In the genomic region with DNA sequence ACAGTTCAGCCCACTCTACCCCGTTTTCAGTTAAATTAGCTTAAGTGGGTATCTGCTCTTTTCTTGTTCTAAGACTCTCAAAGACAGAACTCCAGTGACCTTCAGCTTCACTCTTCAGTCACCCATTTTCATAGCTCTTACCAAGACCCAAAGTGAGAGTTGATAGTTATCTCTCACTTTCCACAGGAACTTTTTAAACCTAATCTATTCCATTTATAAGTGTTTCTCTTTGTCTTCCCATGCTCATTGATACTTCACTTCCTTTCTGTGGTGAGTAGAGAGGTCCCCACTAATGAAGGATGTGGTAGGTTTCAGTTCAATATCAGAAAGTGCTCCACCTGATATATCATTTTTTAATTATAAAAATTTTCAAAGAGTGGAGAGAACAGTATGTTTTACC, we compare ENCODE assay signal across 16 cellular contexts.
"Had no signal": no experiment of that assay in that cellular context is flagged by ENCODE, and none has a peak within 500 bp of the region (broad histone marks: within the 10 kb centered on the region; RNA-seq: fewer than 3 reads in every experiment).

No MANE protein-coding gene starts in this region.

- ATAC-seq: activated CD4-positive, alpha-beta T cell treated with anti-CD3 and anti-CD28 coated beads for 36 hours; psoas muscle; sciatic nerve; stimulated activated memory B cell treated with anti-CD40 and anti-IgM and Interleukin-4, amounts not matched to agents 10 μg/mL and 1 μg/mL and 100 μg/mL, for 72 hours had no signal

- H3K27ac ChIP-seq: brain microvascular endothelial cell, psoas muscle, spleen, WERI-Rb-1 had no signal

- H3K27me3 Mint-ChIP-seq: activated naive CD4-positive, alpha-beta T cell treated with anti-CD3 and anti-CD28 coated beads, Interleukin-2, amount 10 ng/mL, durations not matched to agents 7 days and 5 days had no signal

- DNase-seq: activated CD4-positive, alpha-beta memory T cell treated with anti-CD3 and anti-CD28 coated beads, Interleukin-2, amount 10 ng/mL, durations not matched to agents 7 days and 5 days; activated CD4-positive, alpha-beta T cell treated with anti-CD3 and anti-CD28 coated beads for 36 hours; activated naive CD4-positive, alpha-beta T cell treated with anti-CD3 and anti-CD28 coated beads, Interleukin-2, amount 10 ng/mL, durations not matched to agents 7 days and 5 days; brain microvascular endothelial cell; cerebellar nuclear complex; dermis blood vessel endothelial cell; hippocampal formation; nephron progenitor cell; psoas muscle; spleen; stimulated activated CD4-positive, alpha-beta T cell treated with anti-CD3 and anti-CD28 coated beads, Interleukin-1b, Interleukin-23, amount 100 ng/mL, for 48 hours; WERI-Rb-1 had no signal

- H3K36me3 Mint-ChIP-seq: activated naive CD4-positive, alpha-beta T cell treated with anti-CD3 and anti-CD28 coated beads, Interleukin-2, amount 10 ng/mL, durations not matched to agents 7 days and 5 days; type B pancreatic cell had no signal

- H3K4me3 Mint-ChIP-seq: activated CD4-positive, alpha-beta memory T cell treated with anti-CD3 and anti-CD28 coated beads, Interleukin-2, amount 10 ng/mL, durations not matched to agents 7 days and 5 days; activated CD4-positive, alpha-beta T cell treated with anti-CD3 and anti-CD28 coated beads for 36 hours; activated naive CD4-positive, alpha-beta T cell treated with anti-CD3 and anti-CD28 coated beads, Interleukin-2, amount 10 ng/mL, durations not matched to agents 7 days and 5 days; nephron progenitor cell; stimulated activated memory B cell treated with anti-CD40 and anti-IgM and Interleukin-4, amounts not matched to agents 10 μg/mL and 1 μg/mL and 100 μg/mL, for 72 hours; type B pancreatic cell had no signal

- H3K27me3 ChIP-seq: brain microvascular endothelial cell, spleen had no signal

- H3K4me3 ChIP-seq: psoas muscle, spleen had no signal

- H3K4me1 Mint-ChIP-seq: nephron progenitor cell had no signal

- H3K27ac Mint-ChIP-seq: activated CD4-positive, alpha-beta memory T cell treated with anti-CD3 and anti-CD28 coated beads, Interleukin-2, amount 10 ng/mL, durations not matched to agents 7 days and 5 days; activated CD4-positive, alpha-beta T cell treated with anti-CD3 and anti-CD28 coated beads for 36 hours; activated naive CD4-positive, alpha-beta T cell treated with anti-CD3 and anti-CD28 coated beads, Interleukin-2, amount 10 ng/mL, durations not matched to agents 7 days and 5 days; activated T-helper 2 cell treated with anti-CD3 and anti-CD28 coated beads, Interferon-gamma antibody, Interleukin-2, Interleukin-4, amounts not matched to agents 10 μg/mL and 5 μg/mL and 100 μg/mL, durations not matched to agents 14 hours and 24 hours and 36 hours; nephron progenitor cell; stimulated activated memory B cell treated with anti-CD40 and anti-IgM and Interleukin-4, amounts not matched to agents 10 μg/mL and 1 μg/mL and 100 μg/mL, for 72 hours; type B pancreatic cell had no signal

- H3K36me3 ChIP-seq: brain microvascular endothelial cell, spleen, WERI-Rb-1 had no signal

- H3K4me1 ChIP-seq: psoas muscle, spleen had no signal
